ENCODE assay signal across 1 cellular context in genomic region chr9:129669141-129669718, GRCh38.
TF ChIP-seq lines count a peak whose summit lies in the region.

No MANE protein-coding gene starts in this region.

TF ChIP-seq in HEK293, 187 proteins besides CTCF, POLR2A, EP300 and RAD21 (continued from another document):
- TF ChIP-seq ZBTB10 (tag by site-specific recombination; IDR thresholded peaks at IDR 0.05) (no peak), PRDM6 (tag by site-specific recombination; IDR thresholded peaks at IDR 0.05) (no peak), KLF10 (tag by site-specific recombination; IDR thresholded peaks at IDR 0.05) (no peak), WT1 (tag by site-specific recombination; IDR thresholded peaks at IDR 0.05) (no peak), ZNF280D (tag by site-specific recombination; IDR thresholded peaks at IDR 0.05) (no peak), KLF8 (tag by site-specific recombination; IDR thresholded peaks at IDR 0.05) (no peak), ZNF239 (tag by site-specific recombination; IDR thresholded peaks at IDR 0.05) (no peak), ZNF660 (tag by site-specific recombination; IDR thresholded peaks at IDR 0.05) (no peak), ZNF626 (tag by site-specific recombination; IDR thresholded peaks at IDR 0.05) (no peak), IKZF3 (tag by site-specific recombination; IDR thresholded peaks at IDR 0.05) (peak; percentile 62), OSR2 (tag by site-specific recombination; IDR thresholded peaks at IDR 0.05) (no peak), KLF16 (tag by site-specific recombination; IDR thresholded peaks at IDR 0.05) (no peak), ZIC2 (tag by site-specific recombination; IDR thresholded peaks at IDR 0.05) (peak; percentile 72)
